In the genomic region with DNA sequence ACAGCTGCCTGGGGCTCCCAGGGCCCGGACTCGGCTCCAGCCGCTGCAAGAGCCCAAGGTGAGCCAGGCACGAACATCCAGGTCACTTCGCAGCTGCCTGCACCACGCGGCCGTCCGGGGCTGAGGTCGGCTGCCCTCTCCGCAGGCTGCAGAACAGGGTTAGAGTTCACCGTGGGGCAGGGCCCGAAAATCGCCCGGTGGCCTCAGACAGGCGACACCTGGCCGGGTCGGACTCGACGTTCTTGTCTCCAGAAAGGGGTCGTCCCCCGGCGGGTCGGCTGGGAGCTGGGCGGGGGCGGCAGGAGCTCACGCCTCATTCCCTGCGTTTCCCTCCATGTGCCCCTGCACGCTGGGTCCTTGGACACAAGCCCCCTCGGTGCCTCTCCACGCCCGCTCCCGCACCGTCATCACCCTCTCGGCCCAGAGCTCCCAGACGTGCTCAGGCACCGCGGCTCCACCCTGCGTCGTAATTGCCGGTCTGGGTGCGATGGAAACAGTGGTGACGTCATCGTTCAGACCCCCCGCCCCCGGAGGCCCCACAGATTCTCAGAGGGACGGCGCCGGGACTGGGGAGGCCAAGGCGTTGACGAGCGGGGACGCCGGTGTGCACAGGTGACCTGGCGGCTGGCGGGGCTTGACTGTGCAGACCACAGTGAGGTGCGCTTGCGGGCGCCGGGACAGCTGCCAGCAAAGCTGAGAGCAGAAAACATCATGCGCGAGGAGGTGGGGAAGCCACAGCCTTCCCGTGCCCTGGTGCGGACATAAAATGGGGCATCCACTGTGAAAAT, we compare ENCODE assay signal across 8 cellular contexts. TPM values are rescaled to one million over a fixed set of nuclear protein-coding genes. Genes with fewer than 3 reads are reported as not detected.
DNase-seq lines count a peak whose midpoint lies in the region; ATAC-seq and TF ChIP-seq lines count a peak whose summit lies in the region.

No MANE protein-coding gene starts in this region.

- H3K4me3 ChIP-seq in gastroesophageal sphincter, result no peak overlapping the region

- peaks cover 77% of the 10 kb centered on the region for H3K27me3 ChIP-seq in gastroesophageal sphincter

- H3K4me1 ChIP-seq in gastroesophageal sphincter, result peaks cover 0 to 26% (median 16%) of the 10 kb centered on the region in 3 donors

- no peak for TF ChIP-seq EP300 in gastroesophageal sphincter (IDR thresholded peaks at IDR 0.05)

- no peak for TF ChIP-seq CTCF in gastroesophageal sphincter (IDR thresholded peaks at IDR 0.05)

- peak; percentile 68 for DNase-seq in GM03348 (ENCODE audit: low spot score)
- DNase-seq in NCI-H774 (lab: John Stamatoyannopoulos, UW), result peak; percentile 33
- peak; percentile 48 for DNase-seq in activated T-cell treated with anti-CD3 and anti-CD28 coated beads for 48 hours (ENCODE audit: low read depth)
- DNase-seq in stimulated activated CD4-positive, alpha-beta T cell treated with anti-CD3 and anti-CD28 coated beads, Interleukin-4, amount 100 ng/mL, for 1 hour, result peak; percentile 55
- no peak for DNase-seq in HuH-7 (ENCODE audit: low spot score)

- H3K36me3 ChIP-seq in gastroesophageal sphincter, result peaks cover 0 to 42% of the 10 kb centered on the region in 2 donors

- TF ChIP-seq POLR2A in gastroesophageal sphincter (IDR thresholded peaks at IDR 0.05), result no peak

- 0 to 5% methylated on average over 1 to 9 of the region's 64 CpGs for WGBS in gastroesophageal sphincter (ENCODE audit: low coverage in 1 of 2), 2 donors

- no peaks in the 10 kb centered on the region for H3K9me3 ChIP-seq in gastroesophageal sphincter

- peak; percentile 20 for ATAC-seq in gastroesophageal sphincter
- no peak for ATAC-seq in HG03460 (IDR thresholded peaks at IDR 0.05; ENCODE audit: unreplicated experiment)
- no peak for ATAC-seq in HG02623 (IDR thresholded peaks at IDR 0.05; ENCODE audit: unreplicated experiment)

- H3K27ac ChIP-seq in gastroesophageal sphincter, result no peak overlapping the region

RNA-seq across cellular contexts. Expression of gene GRIN3B, which starts 4.0 kb away (rescaled TPM):
- total RNA-seq in gastroesophageal sphincter, result not detected

RNA-seq across cellular contexts. Expression of gene WDR18, which starts 12.1 kb away (rescaled TPM):
- total RNA-seq in gastroesophageal sphincter, result 10 to 100 TPM in 3 of 4 donors, 1 to 10 TPM in 1; 7.2 to 43.9 (median 20.1) TPM

RNA-seq across cellular contexts. Expression of gene TMEM259, which starts 24.7 kb away (rescaled TPM):
- total RNA-seq in gastroesophageal sphincter, result 100 to 1,000 TPM; 146 to 179 (median 154) TPM

RNA-seq across cellular contexts. Expression of gene RNU6-2, which starts 25.1 kb away (rescaled TPM):
- not detected for total RNA-seq in gastroesophageal sphincter

RNA-seq across cellular contexts. Expression of gene CNN2, which starts 30.2 kb away (rescaled TPM):
- 100 to 1,000 TPM in 1 of 4 donors, 10 to 100 TPM in 3; 52.9 to 103 (median 75.2) TPM for total RNA-seq in gastroesophageal sphincter
